Comparison of ENCODE assay signal across 17 cellular contexts in the genomic region with DNA sequence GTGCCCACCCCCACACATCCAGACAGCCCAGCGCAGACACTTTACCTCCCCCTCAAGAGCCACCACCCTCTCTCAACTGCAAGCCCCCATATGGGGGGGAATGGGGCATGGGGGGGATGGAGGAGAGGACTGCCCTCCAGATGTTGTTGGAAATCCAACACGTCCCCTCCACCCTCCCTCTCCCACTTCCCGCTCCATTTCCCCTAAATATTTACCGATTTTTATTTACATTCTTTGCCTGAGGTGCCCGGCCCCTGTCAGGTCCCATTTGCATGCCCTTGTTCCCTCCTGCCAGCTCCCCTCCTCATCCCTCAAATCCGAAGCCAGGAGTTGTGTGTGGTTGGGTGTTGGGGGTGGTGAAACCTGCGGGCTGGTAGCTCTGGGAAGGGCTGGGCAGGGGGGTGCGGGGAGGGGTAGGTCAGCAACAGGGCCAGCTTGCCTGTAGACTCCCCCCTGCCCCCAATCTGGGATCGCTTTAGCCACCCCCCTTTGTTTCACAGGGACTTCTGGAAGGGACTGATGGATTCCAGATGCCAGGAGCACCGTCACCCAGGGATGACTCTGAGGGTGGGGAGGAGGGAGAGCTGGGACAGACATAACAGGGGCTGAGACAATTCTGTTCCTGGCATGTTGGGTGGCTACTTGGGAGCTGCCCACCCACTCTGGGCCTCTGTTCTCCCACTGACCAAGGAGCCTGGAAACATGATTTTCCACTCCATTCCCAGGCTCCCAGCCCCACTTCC. TPM values are rescaled to one million over a fixed set of nuclear protein-coding genes. Genes with fewer than 3 reads are reported as not detected.
DNase-seq lines count a peak whose midpoint lies in the region; ATAC-seq, FAIRE-seq and TF ChIP-seq lines count a peak whose summit lies in the region.
"Had no signal": no experiment of that assay in that cellular context is flagged by ENCODE, and none has a peak within 500 bp of the region (broad histone marks: within the 10 kb centered on the region; RNA-seq: fewer than 3 reads in every experiment).

No MANE protein-coding gene starts in this region.

- H3K36me3 Mint-ChIP-seq in WTC11 (no peaks in the 10 kb centered on the region), type B pancreatic cell (no peaks in the 10 kb centered on the region)
- H3K36me3 Mint-ChIP-seq in CD8-positive, alpha-beta T cell, result no peaks in the 10 kb centered on the region
- no peaks in the 10 kb centered on the region for H3K36me3 Mint-ChIP-seq in stimulated activated naive B cell treated with anti-CD40 and anti-IgM and Interleukin-4, amounts not matched to agents 10 μg/mL and 1 μg/mL and 100 μg/mL, for 72 hours
- H3K36me3 Mint-ChIP-seq: CD4-positive, CD25-positive, alpha-beta regulatory T cell had no signal

- no peak overlapping the region for H2AFZ ChIP-seq in HepG2 (ENCODE audit: low read length)
- no peak overlapping the region for H2AFZ ChIP-seq in mesenchymal stem cell (ENCODE audit: low read depth, low read length)
- H2AFZ ChIP-seq: PC-9 had no signal

- no peak for FAIRE-seq in HepG2 (lab: Jason Lieb, UNC)
- FAIRE-seq: GM12892 had no signal

- H4K91ac ChIP-seq in mesenchymal stem cell (ENCODE audit: low read length), result no peak overlapping the region

- no peak overlapping the region for H3K18ac ChIP-seq in mesenchymal stem cell (ENCODE audit: low read depth in 1 of 2, low read length in 2 of 2)

- H4K20me1 ChIP-seq in HepG2 (ENCODE audit: insufficient read depth, low read length), result no peaks in the 10 kb centered on the region

- no peak overlapping the region for H2BK5ac ChIP-seq in mesenchymal stem cell (ENCODE audit: low read depth, low read length, poor library complexity, severe bottlenecking)

- no peak overlapping the region for H3K23ac ChIP-seq in mesenchymal stem cell (ENCODE audit: low read length in 2 of 2)

- peaks cover 38% of the 10 kb centered on the region for H3K4me1 Mint-ChIP-seq in WTC11
- H3K4me1 Mint-ChIP-seq in type B pancreatic cell (ENCODE audit: unreplicated experiment), result peaks cover 36% of the 10 kb centered on the region
- peaks cover 3% of the 10 kb centered on the region for H3K4me1 Mint-ChIP-seq in CD8-positive, alpha-beta T cell (ENCODE audit: low read depth)
- peaks cover 0 to 2% of the 10 kb centered on the region in 2 donors for H3K4me1 Mint-ChIP-seq in stimulated activated naive B cell treated with anti-CD40 and anti-IgM and Interleukin-4, amounts not matched to agents 10 μg/mL and 1 μg/mL and 100 μg/mL, for 72 hours

- TF ChIP-seq CTCF in HepG2 (CRISPR knock-in tag; IDR thresholded peaks at IDR 0.05), result no peak
- TF ChIP-seq CTCF in right lobe of liver (IDR thresholded peaks at IDR 0.05), result no peak
- no peak for TF ChIP-seq CTCF in WTC11 (IDR thresholded peaks at IDR 0.05)
- TF ChIP-seq CTCF in type B pancreatic cell (conservative IDR thresholded peaks at IDR 0.05), result no peak
- TF ChIP-seq CTCF in CD8-positive, alpha-beta T cell (IDR thresholded peaks at IDR 0.05), result no peak
- no peak for TF ChIP-seq CTCF in lower lobe of right lung (IDR thresholded peaks at IDR 0.05)

- H3K27me3 ChIP-seq in HepG2 (ENCODE audit: control insufficient read depth in 1 of 2, insufficient read depth in 2 of 2, low read length in 2 of 2) (peaks cover 18 to 52% of the 10 kb centered on the region in 2 experiments), right lobe of liver (no peaks in the 10 kb centered on the region), mesenchymal stem cell (ENCODE audit: control insufficient read depth in 1 of 2, insufficient read depth in 1 of 2, low read length in 2 of 2) (peaks cover 31 to 76% of the 10 kb centered on the region in 2 experiments), lower lobe of right lung (ENCODE audit: low read depth) (peaks cover 44% of the 10 kb centered on the region)
- H3K27me3 ChIP-seq in CD8-positive, alpha-beta T cell (ENCODE audit: insufficient read depth, low read length), result no peaks in the 10 kb centered on the region

- TF ChIP-seq EP300 in HepG2 (IDR thresholded peaks at IDR 0.05; ENCODE audit: low read depth in 2 of 2, low read length in 2 of 2) (no peak), HepG2 (CRISPR knock-in tag; IDR thresholded peaks at IDR 0.05; ENCODE audit: borderline replicate concordance) (no peak)

- TF ChIP-seq RAD21 in HepG2 (CRISPR knock-in tag; IDR thresholded peaks at IDR 0.05), result no peak

- H3K4me3 Mint-ChIP-seq in WTC11 (no peak overlapping the region), type B pancreatic cell (no peak overlapping the region)
- H3K4me3 Mint-ChIP-seq in CD8-positive, alpha-beta T cell, result no peak overlapping the region
- H3K4me3 Mint-ChIP-seq in stimulated activated naive B cell treated with anti-CD40 and anti-IgM and Interleukin-4, amounts not matched to agents 10 μg/mL and 1 μg/mL and 100 μg/mL, for 72 hours, result no peak overlapping the region
- H3K4me3 Mint-ChIP-seq: CD4-positive, CD25-positive, alpha-beta regulatory T cell had no signal

- intact Hi-C loops in HepG2 (cut with micrococcal nuclease; ENCODE audit: unreplicated experiment), result loop anchor here (5.0 kb wide), 1 partner anchor 48 kb away; no protein-coding TSS in a partner anchor
- intact Hi-C loops in right lobe of liver (cut with DNase I), result no loop called here
- intact Hi-C loops in CD8-positive, alpha-beta T cell (cut with DNase I, micrococcal nuclease), result no loop called here
- intact Hi-C loops in lower lobe of right lung (cut with DNase I), result no loop called here

- 22% methylated on average over 10 of the region's 10 CpGs for WGBS in HepG2 (ENCODE audit: low lambda C conversion rate)
- 53% methylated on average over 7 of the region's 10 CpGs for WGBS in right lobe of liver (ENCODE audit: insufficient coverage, low coverage, low lambda C conversion rate, missing lambda C conversion rate)
- WGBS in mesenchymal stem cell, result 28% methylated on average over 3 of the region's 10 CpGs

- H3K79me1 ChIP-seq in mesenchymal stem cell (replicated peaks; ENCODE audit: low read length, poor library complexity, severe bottlenecking), result no peaks in the 10 kb centered on the region

- no peak overlapping the region for H3K27ac ChIP-seq in HepG2 (ENCODE audit: extremely low read length, insufficient read depth, low read length)
- no peak overlapping the region for H3K27ac ChIP-seq in right lobe of liver
- no peak overlapping the region for H3K27ac ChIP-seq in mesenchymal stem cell (ENCODE audit: low read length, poor library complexity, severe bottlenecking)
- no peak overlapping the region for H3K27ac ChIP-seq in CD8-positive, alpha-beta T cell (ENCODE audit: low read depth, low read length)
- H3K27ac ChIP-seq in lower lobe of right lung, result no peak overlapping the region
- H3K27ac ChIP-seq: 22Rv1, PC-9 had no signal

- H3K4me2 ChIP-seq in HepG2 (ENCODE audit: low read depth, low read length), result peak overlapping the region; percentile 50; the same call in 1 of the 2 replicates
- H3K4me2 ChIP-seq in mesenchymal stem cell (ENCODE audit: low read length, poor library complexity, severe bottlenecking), result no peak overlapping the region
- H3K4me2 ChIP-seq: PC-9 had no signal

- H2AK5ac ChIP-seq in mesenchymal stem cell (ENCODE audit: low read length, severe bottlenecking), result no peak overlapping the region

- no peaks in the 10 kb centered on the region for H3K79me2 ChIP-seq in HepG2 (ENCODE audit: insufficient read depth, low read length)

- ATAC-seq in HepG2 (no peak), right lobe of liver (no peak), WTC11 (no peak), lower lobe of right lung (no peak)
- ATAC-seq in CD8-positive, alpha-beta T cell, result no peak
- ATAC-seq in stimulated activated naive B cell treated with anti-CD40 and anti-IgM and Interleukin-4, amounts not matched to agents 10 μg/mL and 1 μg/mL and 100 μg/mL, for 72 hours (replicated peaks), result no peak
- ATAC-seq: Right ventricle myocardium inferior had no signal

- no peak overlapping the region for H2BK120ac ChIP-seq in mesenchymal stem cell (ENCODE audit: low read depth, low read length)

- POLR2A ChIA-PET in HepG2 (lab: Yijun Ruan, JAX) (interaction anchor here (0.9 to 1.4 kb wide), 5 partner anchors 12 to 60 kb away, joined by 3 to 5 read pairs (median 3); a partner anchor contains a TSS), WTC11 (lab: Charles Lee) (interaction anchor here (0.6 kb wide), 1 partner anchor 132 kb away, joined by 4 read pairs; no protein-coding TSS in a partner anchor)
- POLR2A ChIA-PET in CD8-positive, alpha-beta T cell (lab: Charles Lee), result no interaction called here

- no peak overlapping the region for H3K14ac ChIP-seq in mesenchymal stem cell (ENCODE audit: low read length in 2 of 2)

- H3K9ac ChIP-seq in HepG2 (ENCODE audit: insufficient read depth, low read depth, low read length) (no peak overlapping the region), mesenchymal stem cell (ENCODE audit: low read length) (no peak overlapping the region)

- TF ChIP-seq POLR2A in HepG2 (IDR thresholded peaks at IDR 0.05; ENCODE audit: insufficient read depth in 1 of 2, low read depth in 2 of 2, low read length in 2 of 2), result no peak
- TF ChIP-seq POLR2A in right lobe of liver (IDR thresholded peaks at IDR 0.05), result no peak

- BruUV-seq in HepG2 (replicated peaks; lab: Mats Ljungman, UMichigan), result no TSS peak

- no peaks in the 10 kb centered on the region for H3K9me3 ChIP-seq in HepG2 (ENCODE audit: low read length)
- no peaks in the 10 kb centered on the region for H3K9me3 ChIP-seq in right lobe of liver
- H3K9me3 ChIP-seq in mesenchymal stem cell (ENCODE audit: control insufficient read depth, low read length), result no peaks in the 10 kb centered on the region
- no peaks in the 10 kb centered on the region for H3K9me3 ChIP-seq in CD8-positive, alpha-beta T cell (ENCODE audit: low read length)
- no peaks in the 10 kb centered on the region for H3K9me3 ChIP-seq in lower lobe of right lung

- no peak overlapping the region for H2BK12ac ChIP-seq in mesenchymal stem cell (ENCODE audit: low read length in 2 of 2)

- H3K9me3 Mint-ChIP-seq in WTC11, result no peaks in the 10 kb centered on the region
- no peaks in the 10 kb centered on the region for H3K9me3 Mint-ChIP-seq in type B pancreatic cell
- no peaks in the 10 kb centered on the region for H3K9me3 Mint-ChIP-seq in CD8-positive, alpha-beta T cell
- no peaks in the 10 kb centered on the region for H3K9me3 Mint-ChIP-seq in stimulated activated naive B cell treated with anti-CD40 and anti-IgM and Interleukin-4, amounts not matched to agents 10 μg/mL and 1 μg/mL and 100 μg/mL, for 72 hours

- H4K8ac ChIP-seq in mesenchymal stem cell (ENCODE audit: low read length), result no peak overlapping the region

- H3K4ac ChIP-seq in mesenchymal stem cell (ENCODE audit: low read depth in 1 of 2, low read length in 2 of 2), result no peak overlapping the region

- CTCF ChIA-PET in HepG2 (lab: Yijun Ruan, JAX; ENCODE audit: low intra/inter-chr PET ratio, low total read pairs), result no interaction called here
- CTCF ChIA-PET in WTC11 (lab: Charles Lee), result interaction anchor here (0.8 to 3.2 kb wide), 5 partner anchors 20 to 102 kb away, joined by 3 to 11 read pairs (median 9); no protein-coding TSS in a partner anchor
- CTCF ChIA-PET in CD8-positive, alpha-beta T cell (lab: Charles Lee), result interaction anchor here (0.6 to 1.2 kb wide), 2 partner anchors 16 to 112 kb away, joined by 3 read pairs; no protein-coding TSS in a partner anchor

- in situ Hi-C loops in HepG2 (cut with HindIII; ENCODE audit: extremely low pct_ligation_motif_present, low pct_unique_long_range_greater_than_20kb), result no loop called here

- no peak overlapping the region; a peak in 1 of 6 replicates for H3K4me3 ChIP-seq in HepG2 (replicated peaks in 1 of 3; ENCODE audit: insufficient read depth in 1 of 3, low read depth in 2 of 3, low read length in 3 of 3)
- H3K4me3 ChIP-seq in right lobe of liver, result no peak overlapping the region
- no peak overlapping the region for H3K4me3 ChIP-seq in mesenchymal stem cell (ENCODE audit: insufficient read depth in 1 of 2, low read depth in 1 of 2, low read length in 2 of 2)
- H3K4me3 ChIP-seq in CD8-positive, alpha-beta T cell (ENCODE audit: low read depth, low read length), result no peak overlapping the region
- no peak overlapping the region for H3K4me3 ChIP-seq in lower lobe of right lung
- H3K4me3 ChIP-seq: PC-9 had no signal

- H3K27ac Mint-ChIP-seq in WTC11, result peak overlapping the region; percentile 6; the same call in 1 of the 2 replicates
- H3K27ac Mint-ChIP-seq in type B pancreatic cell, result peak overlapping the region; percentile 74
- H3K27ac Mint-ChIP-seq in CD8-positive, alpha-beta T cell, result no peak overlapping the region
- H3K27ac Mint-ChIP-seq in stimulated activated naive B cell treated with anti-CD40 and anti-IgM and Interleukin-4, amounts not matched to agents 10 μg/mL and 1 μg/mL and 100 μg/mL, for 72 hours, result no peak overlapping the region

- no peaks in the 10 kb centered on the region; the same call in 1 of the 2 replicates for H3K27me3 Mint-ChIP-seq in WTC11 (ENCODE audit: low read depth)
- H3K27me3 Mint-ChIP-seq in type B pancreatic cell, result peaks cover 49% of the 10 kb centered on the region
- peaks cover 40% of the 10 kb centered on the region for H3K27me3 Mint-ChIP-seq in CD8-positive, alpha-beta T cell (ENCODE audit: low read depth)
- peaks cover 49 to 54% of the 10 kb centered on the region in 2 donors for H3K27me3 Mint-ChIP-seq in stimulated activated naive B cell treated with anti-CD40 and anti-IgM and Interleukin-4, amounts not matched to agents 10 μg/mL and 1 μg/mL and 100 μg/mL, for 72 hours

- no peak for DNase-seq in HepG2 (ENCODE audit: low spot score)
- no peak for DNase-seq in right lobe of liver
- DNase-seq in WTC11 (ENCODE audit: low spot score), result no peak
- DNase-seq in mesenchymal stem cell, result no peak
- no peak for DNase-seq in type B pancreatic cell (ENCODE audit: extremely low spot score, unreplicated experiment)
- no peak for DNase-seq in CD8-positive, alpha-beta T cell
- no peak for DNase-seq in lower lobe of right lung
- DNase-seq in stimulated activated naive B cell treated with anti-CD40 and anti-IgM and Interleukin-4, amounts not matched to agents 10 μg/mL and 1 μg/mL and 100 μg/mL, for 72 hours, result no peak
- DNase-seq: Calu3; CD4-positive, CD25-positive, alpha-beta regulatory T cell; GOT3; NCI-H345; NCI-H748 treated with DMSO at 0.1 percent for 48 hours; PC-9 had no signal

- H3K36me3 ChIP-seq in HepG2 (replicated peaks in 1 of 2; ENCODE audit: control insufficient read depth in 1 of 2, insufficient read depth in 2 of 2, low read length in 2 of 2), result no peaks in the 10 kb centered on the region
- H3K36me3 ChIP-seq in right lobe of liver, result no peaks in the 10 kb centered on the region
- no peaks in the 10 kb centered on the region for H3K36me3 ChIP-seq in mesenchymal stem cell (ENCODE audit: control insufficient read depth in 1 of 2, insufficient read depth in 2 of 2, low read depth in 1 of 2, low read length in 2 of 2)
- no peaks in the 10 kb centered on the region for H3K36me3 ChIP-seq in CD8-positive, alpha-beta T cell (ENCODE audit: insufficient read depth, low read length)
- H3K36me3 ChIP-seq in lower lobe of right lung, result no peaks in the 10 kb centered on the region

- peak overlapping the region; percentile 87 for H2BK15ac ChIP-seq in mesenchymal stem cell (ENCODE audit: low read depth, poor library complexity, severe bottlenecking)

- H3K4me1 ChIP-seq in HepG2 (ENCODE audit: insufficient read depth, low read length) (peaks cover 50% of the 10 kb centered on the region), right lobe of liver (no peaks in the 10 kb centered on the region), mesenchymal stem cell (ENCODE audit: control insufficient read depth, insufficient read depth, low read depth, low read length) (peaks cover 2% of the 10 kb centered on the region), lower lobe of right lung (no peaks in the 10 kb centered on the region)
- peaks cover 7% of the 10 kb centered on the region for H3K4me1 ChIP-seq in CD8-positive, alpha-beta T cell (ENCODE audit: insufficient read depth, low read length)

RNA-seq across cellular contexts. Expression of a gene that starts 39.7 kb away (rescaled TPM):
- total RNA-seq in HepG2 (2016; rRNA removed; fragmentation: Illumina TruSeq; extraction: Trizol), result 0.41 and 1.1 TPM in 2 replicates
- total RNA-seq in HepG2 (2016; cell fraction: cytosol; rRNA removed; fragmentation: Illumina TruSeq; extraction: Trizol; ENCODE audit: low read depth), result 0.10 TPM in 1 of 2 replicates, not detected in the other
- 0.30 and 1.4 TPM in 2 replicates for total RNA-seq in HepG2 (2016; cell fraction: insoluble cytoplasmic fraction; rRNA removed; fragmentation: Illumina TruSeq; extraction: Trizol)
- total RNA-seq in HepG2 (2016; cell fraction: membrane; rRNA removed; fragmentation: Illumina TruSeq; extraction: Trizol), result 0.21 and 0.40 TPM in 2 replicates
- total RNA-seq in HepG2 (2016; cell fraction: nucleus; rRNA removed; fragmentation: Illumina TruSeq; extraction: Trizol), result 1.3 and 1.6 TPM in 2 replicates
- polyA plus RNA-seq in HepG2 (2011; rRNA removed), result 1.8 and 2.7 TPM in 2 replicates
- 1.9 and 2.8 TPM in 2 replicates for polyA plus RNA-seq in HepG2 (2011; cell fraction: cytosol; rRNA removed)
- polyA plus RNA-seq in HepG2 (2011; cell fraction: nucleus; rRNA removed), result 1.5 and 2.5 TPM in 2 replicates
- polyA plus RNA-seq in HepG2 (2012), result 0.27 and 1.0 TPM in 2 replicates
- polyA plus RNA-seq in HepG2 (2016; cell fraction: cytosol; fragmentation: Illumina TruSeq; extraction: Trizol; ENCODE audit: low read depth), result 0.11 and 0.15 TPM in 2 replicates
- 0.46 and 0.72 TPM in 2 replicates for polyA plus RNA-seq in HepG2 (2016; cell fraction: insoluble cytoplasmic fraction; fragmentation: Illumina TruSeq; extraction: Trizol; ENCODE audit: low read depth)
- 0.15 and 0.29 TPM in 2 replicates for polyA plus RNA-seq in HepG2 (2016; cell fraction: membrane; fragmentation: Illumina TruSeq; extraction: Trizol; ENCODE audit: low read depth)
- polyA plus RNA-seq in HepG2 (2016; cell fraction: nucleus; fragmentation: Illumina TruSeq; extraction: Trizol; ENCODE audit: insufficient read depth, low read depth), result 4.1 and 4.2 TPM in 2 replicates
- 0.07 and 4.0 TPM in 2 replicates for polyA minus RNA-seq in HepG2 (2011; rRNA and poly(A)+ RNA removed; ENCODE audit: low replicate concordance)
- polyA minus RNA-seq in HepG2 (2011; cell fraction: cytosol; rRNA and poly(A)+ RNA removed), result 1.2 and 1.3 TPM in 2 replicates
- 0.39 and 0.62 TPM in 2 replicates for polyA minus RNA-seq in HepG2 (2011; cell fraction: nucleus; rRNA and poly(A)+ RNA removed)
- 1 to 10 TPM; 3.1 to 9.4 (median 6.8) TPM for total RNA-seq in right lobe of liver
- total RNA-seq in WTC11 (2021), result 11.3 to 12.4 TPM (median 12.1 TPM) in 3 replicates
- 12.1 TPM for polyA plus RNA-seq in mesenchymal stem cell (2013, experiment 1 of 2)
- 11.7 TPM for polyA plus RNA-seq in mesenchymal stem cell (2013, experiment 2 of 2)
- total RNA-seq in type B pancreatic cell (ENCODE audit: low replicate concordance), result 2.1 and 41.3 TPM in 2 replicates
- total RNA-seq in CD8-positive, alpha-beta T cell, result under 1 TPM; 0.25 to 0.73 TPM
- 2.3 TPM for total RNA-seq in lower lobe of right lung
- polyA plus RNA-seq: CD4-positive, CD25-positive, alpha-beta regulatory T cell had no signal

RNA-seq across cellular contexts. Expression of a gene that starts 40.7 kb away (rescaled TPM):
- total RNA-seq in HepG2 (2016; rRNA removed; fragmentation: Illumina TruSeq; extraction: Trizol), result 515 and 623 TPM in 2 replicates
- total RNA-seq in HepG2 (2016; cell fraction: cytosol; rRNA removed; fragmentation: Illumina TruSeq; extraction: Trizol; ENCODE audit: low read depth), result 133 and 145 TPM in 2 replicates
- total RNA-seq in HepG2 (2016; cell fraction: insoluble cytoplasmic fraction; rRNA removed; fragmentation: Illumina TruSeq; extraction: Trizol), result 510 and 641 TPM in 2 replicates
- 238 and 242 TPM in 2 replicates for total RNA-seq in HepG2 (2016; cell fraction: membrane; rRNA removed; fragmentation: Illumina TruSeq; extraction: Trizol)
- 214 and 243 TPM in 2 replicates for total RNA-seq in HepG2 (2016; cell fraction: nucleus; rRNA removed; fragmentation: Illumina TruSeq; extraction: Trizol)
- polyA plus RNA-seq in HepG2 (2011; rRNA removed), result 688 and 721 TPM in 2 replicates
- polyA plus RNA-seq in HepG2 (2011; cell fraction: cytosol; rRNA removed), result 568 and 609 TPM in 2 replicates
- 175 and 197 TPM in 2 replicates for polyA plus RNA-seq in HepG2 (2011; cell fraction: nucleus; rRNA removed)
- 461 and 478 TPM in 2 replicates for polyA plus RNA-seq in HepG2 (2012)
- polyA plus RNA-seq in HepG2 (2016; cell fraction: cytosol; fragmentation: Illumina TruSeq; extraction: Trizol; ENCODE audit: low read depth), result 175 and 189 TPM in 2 replicates
- polyA plus RNA-seq in HepG2 (2016; cell fraction: insoluble cytoplasmic fraction; fragmentation: Illumina TruSeq; extraction: Trizol; ENCODE audit: low read depth), result 675 and 689 TPM in 2 replicates
- 218 and 222 TPM in 2 replicates for polyA plus RNA-seq in HepG2 (2016; cell fraction: membrane; fragmentation: Illumina TruSeq; extraction: Trizol; ENCODE audit: low read depth)
- 412 and 415 TPM in 2 replicates for polyA plus RNA-seq in HepG2 (2016; cell fraction: nucleus; fragmentation: Illumina TruSeq; extraction: Trizol; ENCODE audit: insufficient read depth, low read depth)
- 950 and 1,090 TPM in 2 replicates for polyA minus RNA-seq in HepG2 (2011; rRNA and poly(A)+ RNA removed; ENCODE audit: low replicate concordance)
- 133 and 158 TPM in 2 replicates for polyA minus RNA-seq in HepG2 (2011; cell fraction: cytosol; rRNA and poly(A)+ RNA removed)
- polyA minus RNA-seq in HepG2 (2011; cell fraction: nucleus; rRNA and poly(A)+ RNA removed), result 74.5 and 93.1 TPM in 2 replicates
- total RNA-seq in right lobe of liver, result 100 to 1,000 TPM in 5 of 6 experiments, 10 to 100 TPM in 1; 88.5 to 131 (median 102) TPM
- total RNA-seq in WTC11 (2021), result 350 to 375 TPM (median 362 TPM) in 3 replicates
- 104 TPM for polyA plus RNA-seq in mesenchymal stem cell (2013, experiment 1 of 2)
- 105 TPM for polyA plus RNA-seq in mesenchymal stem cell (2013, experiment 2 of 2)
- 231 and 270 TPM in 2 replicates for total RNA-seq in type B pancreatic cell (ENCODE audit: low replicate concordance)
- total RNA-seq in CD8-positive, alpha-beta T cell, result 10 to 100 TPM; 26.3 to 27.0 TPM
- 113 TPM for total RNA-seq in lower lobe of right lung

Comparison
In these comparisons a context has a peak if more than half of its experiments do, and no peak if none do; other contexts are left out.
1. H3K27ac Mint-ChIP-seq: peak in WTC11 (single experiment) and type B pancreatic cell (single experiment); none in CD8-positive, alpha-beta T cell (single experiment) and stimulated activated naive B cell treated with anti-CD40 and anti-IgM and Interleukin-4, amounts not matched to agents 10 μg/mL and 1 μg/mL and 100 μg/mL, for 72 hours (single experiment).